In the genomic region with DNA sequence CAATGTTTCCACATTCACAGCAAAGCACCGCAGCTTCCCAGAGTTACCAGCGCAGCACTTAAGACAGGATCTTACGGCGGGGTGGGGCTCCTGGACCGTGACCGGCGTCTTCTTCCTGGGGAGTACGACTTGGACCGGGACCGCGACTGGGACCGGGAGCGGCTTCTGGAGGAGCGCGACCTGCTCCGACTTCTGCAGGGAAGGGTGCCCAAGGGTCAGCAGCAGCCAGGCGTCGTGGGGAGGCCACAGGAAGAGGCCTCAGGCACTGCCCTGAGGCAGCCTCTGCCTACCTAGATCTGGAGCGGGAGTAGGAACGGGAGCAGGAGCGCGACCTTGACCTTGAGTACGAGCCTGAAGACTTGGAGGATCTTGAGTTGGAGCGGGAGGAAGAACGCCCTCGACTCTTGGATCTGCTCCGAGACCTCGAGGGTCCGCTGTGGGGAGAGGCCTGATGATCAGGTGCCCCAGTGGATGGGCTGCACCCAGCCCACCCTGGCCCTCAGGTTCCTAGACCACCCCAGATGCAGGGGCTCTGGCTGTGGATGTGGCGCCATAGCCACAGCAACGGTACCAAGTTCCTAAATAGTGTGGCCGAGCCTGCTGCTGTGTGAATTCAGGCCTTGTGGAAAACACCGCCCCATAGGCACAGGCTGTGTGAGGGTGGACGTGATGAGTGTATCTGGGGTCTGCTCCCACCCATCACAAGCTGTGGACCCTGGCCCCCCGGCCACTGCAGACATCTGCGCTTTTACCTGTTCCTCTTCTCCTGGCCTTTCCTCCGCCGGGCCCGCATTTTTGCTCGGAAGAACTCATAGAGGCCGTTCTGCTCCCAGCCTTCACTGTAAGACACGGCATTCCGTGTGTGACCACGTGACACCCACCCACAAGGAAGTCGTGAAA, we compare ENCODE assay signal across 14 cellular contexts. TPM values are rescaled to one million over a fixed set of nuclear protein-coding genes. Genes with fewer than 3 reads are reported as not detected.
A peak's percentile ranks its signal among the peaks of the same experiment; 100 is the strongest.
DNase-seq lines count a peak whose midpoint lies in the region; ATAC-seq and TF ChIP-seq lines count a peak whose summit lies in the region.
"Had no signal": no experiment of that assay in that cellular context is flagged by ENCODE, and none has a peak within 500 bp of the region (broad histone marks: within the 10 kb centered on the region; RNA-seq: fewer than 3 reads in every experiment).

No MANE protein-coding gene starts in this region.

- no peak overlapping the region for H2BK5ac ChIP-seq in neuronal stem cell (ENCODE audit: low read length)

- no peak overlapping the region for H4K91ac ChIP-seq in neuronal stem cell (ENCODE audit: low read depth, low read length, poor library complexity)

- H2AK5ac ChIP-seq in neuronal stem cell (ENCODE audit: low read depth, low read length) = no peak overlapping the region

- H3K14ac ChIP-seq in neuronal stem cell (ENCODE audit: low read length) = no peak overlapping the region

- no peak overlapping the region for H3K27ac ChIP-seq in RWPE2 (ENCODE audit: poor library complexity, severe bottlenecking)
- H3K27ac ChIP-seq in neuronal stem cell (replicated peaks; ENCODE audit: low read length) = no peak overlapping the region
- H3K27ac ChIP-seq: BLaER1 treated with 17β-estradiol and CSF1 and Interleukin-3, amounts not matched to agents 10 nM and 100 nM had no signal

- no peak overlapping the region for H3K4me2 ChIP-seq in neuronal stem cell (ENCODE audit: insufficient read depth, low read length, poor library complexity, severe bottlenecking)
- H3K4me2 ChIP-seq: BLaER1 treated with 17β-estradiol and CSF1 and Interleukin-3, amounts not matched to agents 10 nM and 100 nM had no signal

- H3K9me3 ChIP-seq in RWPE2 (ENCODE audit: severe bottlenecking) (no peaks in the 10 kb centered on the region), neuronal stem cell (replicated peaks in 1 of 2; ENCODE audit: control insufficient read depth in 2 of 2, insufficient read depth in 1 of 2, low read depth in 1 of 2, low read length in 2 of 2) (no peaks in the 10 kb centered on the region)
- H3K9me3 ChIP-seq: BLaER1 treated with 17β-estradiol and CSF1 and Interleukin-3, amounts not matched to agents 10 nM and 100 nM had no signal

- no peak overlapping the region for H3K9ac ChIP-seq in neuronal stem cell (ENCODE audit: low read depth, low read length, poor library complexity)
- H3K9ac ChIP-seq: BLaER1 treated with 17β-estradiol and CSF1 and Interleukin-3, amounts not matched to agents 10 nM and 100 nM had no signal

- DNase-seq in GM13977 (ENCODE audit: low spot score) = peak; percentile 23
- DNase-seq in RWPE2 (ENCODE audit: low spot score) = peak; percentile 49
- no peak for DNase-seq in neuronal stem cell (ENCODE audit: low spot score)
- no peak for DNase-seq in midbrain (lab: John Stamatoyannopoulos, UW)
- DNase-seq in activated CD4-positive, CD25-positive, alpha-beta regulatory T cell treated with anti-CD3 and anti-CD28 coated beads, Interleukin-2, amount 50 U/mL, for 72 hours = no peak
- DNase-seq: GF-D8, IMR-90, NCI-H1417, NCI-H2029, NCI-H2171 treated with DMSO at 0.1 percent for 48 hours, NCI-H510A treated with DMSO at 0.1 percent for 48 hours, SIG-M5 had no signal

- no peak overlapping the region for H4K8ac ChIP-seq in neuronal stem cell (ENCODE audit: low read depth, low read length)

- no peak overlapping the region for H3K4me3 ChIP-seq in RWPE2 (ENCODE audit: severe bottlenecking)
- H3K4me3 ChIP-seq in neuronal stem cell (ENCODE audit: low read length in 2 of 2) = no peak overlapping the region
- H3K4me3 ChIP-seq: BLaER1 treated with 17β-estradiol and CSF1 and Interleukin-3, amounts not matched to agents 10 nM and 100 nM had no signal

- no CpG with 5 or more reads among the region's 45 CpGs for WGBS in neuronal stem cell (ENCODE audit: extremely low coverage in 2 of 2, insufficient read length in 2 of 2, insufficient replicate concordance in 1 of 2), 2 donors

- H3K27me3 ChIP-seq in RWPE2 (ENCODE audit: insufficient read depth, poor library complexity, severe bottlenecking) (no peaks in the 10 kb centered on the region), neuronal stem cell (ENCODE audit: control insufficient read depth in 3 of 3, insufficient read depth in 3 of 3, low read depth in 1 of 3, low read length in 3 of 3) (no peaks in the 10 kb centered on the region)
- H3K27me3 ChIP-seq: BLaER1 treated with 17β-estradiol and CSF1 and Interleukin-3, amounts not matched to agents 10 nM and 100 nM had no signal

- H2BK12ac ChIP-seq in neuronal stem cell (ENCODE audit: low read length) = no peak overlapping the region

- H3K36me3 ChIP-seq in RWPE2 (ENCODE audit: low read depth) (peaks cover 77% of the 10 kb centered on the region), neuronal stem cell (replicated peaks in 1 of 2; ENCODE audit: control insufficient read depth in 2 of 2, insufficient read depth in 2 of 2, low read length in 2 of 2) (peaks cover 72 to 93% of the 10 kb centered on the region in 2 donors)

- H2BK120ac ChIP-seq in neuronal stem cell (ENCODE audit: low read depth, low read length) = no peak overlapping the region

- peaks cover 12% of the 10 kb centered on the region for H3K79me1 ChIP-seq in neuronal stem cell (ENCODE audit: low read depth, low read length)

- in situ Hi-C loops in GM13977 (cut with MboI; ENCODE audit: low pct_unique_long_range_greater_than_20kb, low sequenced_read_pairs, unreplicated experiment) = no loop called here

- no peak overlapping the region for H2AFZ ChIP-seq in neuronal stem cell (ENCODE audit: low read length)

- H2BK15ac ChIP-seq in neuronal stem cell (ENCODE audit: low read length) = no peak overlapping the region

- H3K4ac ChIP-seq in neuronal stem cell (ENCODE audit: low read length) = no peak overlapping the region

- ATAC-seq in RWPE2 (ENCODE audit: low read depth) = no peak
- ATAC-seq: HCT116 had no signal

- TF ChIP-seq CTCF in GM13977 (IDR thresholded peaks at IDR 0.05; ENCODE audit: extremely low read depth, insufficient read depth, missing control alignments) (no peak), RWPE2 (IDR thresholded peaks at IDR 0.05; ENCODE audit: poor library complexity, severe bottlenecking) (no peak)

- H3K4me1 ChIP-seq in RWPE2 (ENCODE audit: insufficient read depth, poor library complexity, severe bottlenecking) (no peaks in the 10 kb centered on the region), neuronal stem cell (ENCODE audit: control insufficient read depth in 2 of 2, insufficient read depth in 1 of 2, low read depth in 1 of 2, low read length in 2 of 2) (no peaks in the 10 kb centered on the region)
- H3K4me1 ChIP-seq: BLaER1 treated with 17β-estradiol and CSF1 and Interleukin-3, amounts not matched to agents 10 nM and 100 nM had no signal

- H3K18ac ChIP-seq in neuronal stem cell (ENCODE audit: low read length) = no peak overlapping the region

- H3K23ac ChIP-seq in neuronal stem cell (ENCODE audit: low read depth, low read length, poor library complexity) = peak overlapping the region; percentile 59

RNA-seq across cellular contexts. Expression of gene CHERP, which starts 21.9 kb away (rescaled TPM):
- 40.7 TPM for polyA plus RNA-seq in neuronal stem cell (2013, experiment 1 of 2)
- 40.6 TPM for polyA plus RNA-seq in neuronal stem cell (2013, experiment 2 of 2)

RNA-seq across cellular contexts. Expression of gene C19orf44, which starts 24.1 kb away (rescaled TPM):
- 4.7 TPM for polyA plus RNA-seq in neuronal stem cell (2013, experiment 1 of 2)
- polyA plus RNA-seq in neuronal stem cell (2013, experiment 2 of 2) = 4.7 TPM

RNA-seq across cellular contexts. Expression of gene CALR3, which starts 24.4 kb away (rescaled TPM):
- 0.07 TPM for polyA plus RNA-seq in neuronal stem cell (2013, experiment 1 of 2)
- polyA plus RNA-seq in neuronal stem cell (2013, experiment 2 of 2) = 0.07 TPM
- polyA plus RNA-seq: IMR-90 had no signal

RNA-seq across cellular contexts. Expression of gene EPS15L1, which starts 48.6 kb away (rescaled TPM):
- 26.7 TPM for polyA plus RNA-seq in neuronal stem cell (2013, experiment 1 of 2)
- polyA plus RNA-seq in neuronal stem cell (2013, experiment 2 of 2) = 25.4 TPM

RNA-seq across cellular contexts. Expression of gene SLC35E1, which starts 51.9 kb away (rescaled TPM):
- polyA plus RNA-seq in neuronal stem cell (2013, experiment 1 of 2) = 23.9 TPM
- 24.3 TPM for polyA plus RNA-seq in neuronal stem cell (2013, experiment 2 of 2)

Comparison
In these comparisons a context has a peak if more than half of its experiments do, and no peak if none do; other contexts are left out.
1. DNase-seq: peak in GM13977 (single experiment) and RWPE2 (single experiment); none in neuronal stem cell (single experiment), midbrain (single experiment) and activated CD4-positive, CD25-positive, alpha-beta regulatory T cell treated with anti-CD3 and anti-CD28 coated beads, Interleukin-2, amount 50 U/mL, for 72 hours (single experiment).